ENCODE assay signal across 1 cellular context in genomic region chr2:178641498-178641897, GRCh38.
TF ChIP-seq lines count a peak whose summit lies in the region.

No MANE protein-coding gene starts in this region.

TF ChIP-seq in GM23338, 12 proteins besides CTCF, POLR2A, EP300 and RAD21 (continued from another document):
- TF ChIP-seq, protein P1, sequence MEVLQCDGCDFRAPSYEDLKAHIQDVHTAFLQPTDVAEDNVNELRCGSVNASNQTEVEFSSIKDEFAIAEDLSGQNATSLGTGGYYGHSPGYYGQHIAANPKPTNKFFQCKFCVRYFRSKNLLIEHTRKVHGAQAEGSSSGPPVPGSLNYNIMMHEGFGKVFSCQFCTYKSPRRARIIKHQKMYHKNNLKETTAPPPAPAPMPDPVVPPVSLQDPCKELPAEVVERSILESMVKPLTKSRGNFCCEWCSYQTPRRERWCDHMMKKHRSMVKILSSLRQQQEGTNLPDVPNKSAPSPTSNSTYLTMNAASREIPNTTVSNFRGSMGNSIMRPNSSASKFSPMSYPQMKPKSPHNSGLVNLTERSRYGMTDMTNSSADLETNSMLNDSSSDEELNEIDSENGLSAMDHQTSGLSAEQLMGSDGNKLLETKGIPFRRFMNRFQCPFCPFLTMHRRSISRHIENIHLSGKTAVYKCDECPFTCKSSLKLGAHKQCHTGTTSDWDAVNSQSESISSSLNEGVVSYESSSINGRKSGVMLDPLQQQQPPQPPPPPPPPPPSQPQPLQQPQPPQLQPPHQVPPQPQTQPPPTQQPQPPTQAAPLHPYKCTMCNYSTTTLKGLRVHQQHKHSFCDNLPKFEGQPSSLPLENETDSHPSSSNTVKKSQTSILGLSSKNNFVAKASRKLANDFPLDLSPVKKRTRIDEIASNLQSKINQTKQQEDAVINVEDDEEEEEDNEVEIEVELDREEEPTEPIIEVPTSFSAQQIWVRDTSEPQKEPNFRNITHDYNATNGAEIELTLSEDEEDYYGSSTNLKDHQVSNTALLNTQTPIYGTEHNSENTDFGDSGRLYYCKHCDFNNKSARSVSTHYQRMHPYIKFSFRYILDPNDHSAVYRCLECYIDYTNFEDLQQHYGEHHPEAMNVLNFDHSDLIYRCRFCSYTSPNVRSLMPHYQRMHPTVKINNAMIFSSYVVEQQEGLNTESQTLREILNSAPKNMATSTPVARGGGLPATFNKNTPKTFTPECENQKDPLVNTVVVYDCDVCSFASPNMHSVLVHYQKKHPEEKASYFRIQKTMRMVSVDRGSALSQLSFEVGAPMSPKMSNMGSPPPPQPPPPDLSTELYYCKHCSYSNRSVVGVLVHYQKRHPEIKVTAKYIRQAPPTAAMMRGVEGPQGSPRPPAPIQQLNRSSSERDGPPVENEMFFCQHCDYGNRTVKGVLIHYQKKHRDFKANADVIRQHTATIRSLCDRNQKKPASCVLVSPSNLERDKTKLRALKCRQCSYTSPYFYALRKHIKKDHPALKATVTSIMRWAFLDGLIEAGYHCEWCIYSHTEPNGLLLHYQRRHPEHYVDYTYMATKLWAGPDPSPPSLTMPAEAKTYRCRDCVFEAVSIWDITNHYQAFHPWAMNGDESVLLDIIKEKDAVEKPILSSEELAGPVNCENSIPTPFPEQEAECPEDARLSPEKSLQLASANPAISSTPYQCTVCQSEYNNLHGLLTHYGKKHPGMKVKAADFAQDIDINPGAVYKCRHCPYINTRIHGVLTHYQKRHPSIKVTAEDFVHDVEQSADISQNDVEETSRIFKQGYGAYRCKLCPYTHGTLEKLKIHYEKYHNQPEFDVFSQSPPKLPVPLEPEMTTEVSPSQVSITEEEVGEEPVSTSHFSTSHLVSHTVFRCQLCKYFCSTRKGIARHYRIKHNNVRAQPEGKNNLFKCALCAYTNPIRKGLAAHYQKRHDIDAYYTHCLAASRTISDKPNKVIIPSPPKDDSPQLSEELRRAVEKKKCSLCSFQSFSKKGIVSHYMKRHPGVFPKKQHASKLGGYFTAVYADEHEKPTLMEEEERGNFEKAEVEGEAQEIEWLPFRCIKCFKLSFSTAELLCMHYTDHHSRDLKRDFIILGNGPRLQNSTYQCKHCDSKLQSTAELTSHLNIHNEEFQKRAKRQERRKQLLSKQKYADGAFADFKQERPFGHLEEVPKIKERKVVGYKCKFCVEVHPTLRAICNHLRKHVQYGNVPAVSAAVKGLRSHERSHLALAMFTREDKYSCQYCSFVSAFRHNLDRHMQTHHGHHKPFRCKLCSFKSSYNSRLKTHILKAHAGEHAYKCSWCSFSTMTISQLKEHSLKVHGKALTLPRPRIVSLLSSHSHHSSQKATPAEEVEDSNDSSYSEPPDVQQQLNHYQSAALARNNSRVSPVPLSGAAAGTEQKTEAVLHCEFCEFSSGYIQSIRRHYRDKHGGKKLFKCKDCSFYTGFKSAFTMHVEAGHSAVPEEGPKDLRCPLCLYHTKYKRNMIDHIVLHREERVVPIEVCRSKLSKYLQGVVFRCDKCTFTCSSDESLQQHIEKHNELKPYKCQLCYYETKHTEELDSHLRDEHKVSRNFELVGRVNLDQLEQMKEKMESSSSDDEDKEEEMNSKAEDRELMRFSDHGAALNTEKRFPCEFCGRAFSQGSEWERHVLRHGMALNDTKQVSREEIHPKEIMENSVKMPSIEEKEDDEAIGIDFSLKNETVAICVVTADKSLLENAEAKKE (CRISPR knock-in tag; IDR thresholded peaks at IDR 0.05): no peak
- TF ChIP-seq EZH2phosphoT487 (IDR thresholded peaks at IDR 0.05; ENCODE audit: unreplicated experiment): no peak
- TF ChIP-seq, protein P2, sequence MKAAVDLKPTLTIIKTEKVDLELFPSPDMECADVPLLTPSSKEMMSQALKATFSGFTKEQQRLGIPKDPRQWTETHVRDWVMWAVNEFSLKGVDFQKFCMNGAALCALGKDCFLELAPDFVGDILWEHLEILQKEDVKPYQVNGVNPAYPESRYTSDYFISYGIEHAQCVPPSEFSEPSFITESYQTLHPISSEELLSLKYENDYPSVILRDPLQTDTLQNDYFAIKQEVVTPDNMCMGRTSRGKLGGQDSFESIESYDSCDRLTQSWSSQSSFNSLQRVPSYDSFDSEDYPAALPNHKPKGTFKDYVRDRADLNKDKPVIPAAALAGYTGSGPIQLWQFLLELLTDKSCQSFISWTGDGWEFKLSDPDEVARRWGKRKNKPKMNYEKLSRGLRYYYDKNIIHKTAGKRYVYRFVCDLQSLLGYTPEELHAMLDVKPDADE (IDR thresholded peaks at IDR 0.05): no peak
